ENCODE assay signal across 28 cellular contexts in the genomic region with DNA sequence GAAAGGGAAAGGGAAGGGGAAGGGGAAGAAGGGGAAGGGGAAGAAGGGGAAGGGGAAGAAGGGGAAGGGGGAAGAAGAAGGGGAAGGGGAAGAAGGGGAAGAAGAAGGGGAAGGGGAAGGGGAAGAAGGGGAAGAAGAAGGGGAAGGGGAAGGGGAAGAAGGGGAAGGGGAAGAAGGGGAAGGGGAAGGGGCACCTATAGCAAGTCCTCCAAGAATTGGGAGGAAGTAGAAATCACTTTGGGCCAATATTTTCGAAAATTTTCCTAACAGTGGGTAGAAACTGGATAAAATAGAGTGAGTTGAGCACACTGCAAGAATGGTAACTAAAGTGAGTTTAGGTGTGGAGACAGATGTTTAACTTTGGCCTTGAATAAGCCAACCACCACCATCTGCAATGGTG.
"Had no signal": no experiment of that assay in that cellular context is flagged by ENCODE, and none has a peak within 500 bp of the region (broad histone marks: within the 10 kb centered on the region; RNA-seq: fewer than 3 reads in every experiment).

No MANE protein-coding gene starts in this region.

- H3K27ac ChIP-seq: colonic mucosa, coronary artery, dorsolateral prefrontal cortex, epithelial cell of prostate, esophagus muscularis mucosa, esophagus squamous epithelium, foreskin keratinocyte, gastrocnemius medialis, gastroesophageal sphincter, heart left ventricle, heart right ventricle had no signal

- H3K9me3 ChIP-seq: colonic mucosa, esophagus muscularis mucosa, esophagus squamous epithelium, gastrocnemius medialis, gastroesophageal sphincter had no signal

- H3K4me1 ChIP-seq: colonic mucosa, esophagus muscularis mucosa, esophagus squamous epithelium, foreskin keratinocyte, gastrocnemius medialis, gastroesophageal sphincter, heart left ventricle, heart right ventricle had no signal

- H3K36me3 ChIP-seq: colonic mucosa, esophagus muscularis mucosa, esophagus squamous epithelium, gastrocnemius medialis, gastroesophageal sphincter, heart left ventricle, heart right ventricle had no signal

- DNase-seq: colonic mucosa; cortex of kidney; dermis blood vessel endothelial cell; dorsolateral prefrontal cortex; effector CD4-positive, alpha-beta T cell; effector CD8-positive, alpha-beta T cell; effector memory CD4-positive, alpha-beta T cell; effector memory CD8-positive, alpha-beta T cell; endodermal cell; erythroblast; esophagus squamous epithelium; foreskin fibroblast; foreskin keratinocyte; foreskin melanocyte; gastrocnemius medialis; glutamatergic neuron; head of caudate nucleus; heart left ventricle; heart right ventricle had no signal

- H3K4me3 ChIP-seq: colonic mucosa, coronary artery, dorsolateral prefrontal cortex, esophagus muscularis mucosa, esophagus squamous epithelium, gastrocnemius medialis, gastroesophageal sphincter, heart left ventricle, heart right ventricle had no signal

- H3K27me3 ChIP-seq: colonic mucosa, dorsolateral prefrontal cortex, esophagus muscularis mucosa, esophagus squamous epithelium, foreskin keratinocyte, gastrocnemius medialis, gastroesophageal sphincter, heart left ventricle, heart right ventricle had no signal

- FAIRE-seq: colon, endometrium, endothelial cell of umbilical vein, frontal cortex had no signal

- ATAC-seq: effector memory CD8-positive, alpha-beta T cell; esophagus mucosa; foreskin keratinocyte; gastrocnemius medialis; gastroesophageal sphincter; heart left ventricle; heart right ventricle had no signal
